18 cellular contexts compared by ENCODE assay signal in genomic region chr15:66737243-66738010, GRCh38. TPM values are rescaled to one million over a fixed set of nuclear protein-coding genes. Genes with fewer than 3 reads are reported as not detected.
DNase-seq lines count a peak whose midpoint lies in the region; ATAC-seq and TF ChIP-seq lines count a peak whose summit lies in the region.
"Had no signal": no experiment of that assay in that cellular context is flagged by ENCODE, and none has a peak within 500 bp of the region (broad histone marks: within the 10 kb centered on the region; RNA-seq: fewer than 3 reads in every experiment).

No MANE protein-coding gene starts in this region.

- H2BK120ac ChIP-seq in neuronal stem cell (ENCODE audit: low read depth, low read length), result no peak overlapping the region

- H2BK12ac ChIP-seq in neuronal stem cell (ENCODE audit: low read length), result no peak overlapping the region

- H3K9me2 ChIP-seq in OCI-LY1 (ENCODE audit: low read depth, low read length), result no peaks in the 10 kb centered on the region

- H3K79me1 ChIP-seq in neuronal stem cell (ENCODE audit: low read depth, low read length), result no peaks in the 10 kb centered on the region

- no peak overlapping the region for H2BK5ac ChIP-seq in neuronal stem cell (ENCODE audit: low read length)

- intact Hi-C loops in thyroid gland (cut with DNase I), result no loop called here

- H2AK5ac ChIP-seq in neuronal stem cell (ENCODE audit: low read depth, low read length), result no peak overlapping the region

- H2AFZ ChIP-seq in OCI-LY1 (ENCODE audit: low read length), result no peak overlapping the region
- H2AFZ ChIP-seq in neuronal stem cell (ENCODE audit: low read length), result no peak overlapping the region

- no peak overlapping the region for H2BK15ac ChIP-seq in neuronal stem cell (ENCODE audit: low read length)

- H3K9me3 ChIP-seq in OCI-LY1 (ENCODE audit: low read length) (no peaks in the 10 kb centered on the region), neuronal stem cell (replicated peaks in 1 of 2; ENCODE audit: control insufficient read depth in 2 of 2, insufficient read depth in 1 of 2, low read depth in 1 of 2, low read length in 2 of 2) (no peaks in the 10 kb centered on the region), thyroid gland (no peaks in the 10 kb centered on the region)
- H3K9me3 ChIP-seq: SJSA1 had no signal

- no peak overlapping the region; the same call in 1 of the 2 replicates for H3K4me2 ChIP-seq in OCI-LY1 (ENCODE audit: low read length)
- H3K4me2 ChIP-seq in neuronal stem cell (ENCODE audit: insufficient read depth, low read length, poor library complexity, severe bottlenecking), result no peak overlapping the region

- no peak overlapping the region for H3K4ac ChIP-seq in neuronal stem cell (ENCODE audit: low read length)

- ATAC-seq in GM18861 (IDR thresholded peaks at IDR 0.05; ENCODE audit: unreplicated experiment) (no peak), GM19324 (IDR thresholded peaks at IDR 0.05; ENCODE audit: low FRiP score, unreplicated experiment) (no peak)
- ATAC-seq: PC-3 had no signal

- WGBS in neuronal stem cell (ENCODE audit: extremely low coverage in 2 of 2, insufficient read length in 2 of 2, insufficient replicate concordance in 1 of 2), 2 donors, result no CpG with 5 or more reads among the region's 11 CpGs
- WGBS in thyroid gland, 2 donors, result 64 to 69% methylated on average over 9 to 11 of the region's 11 CpGs

- H3K18ac ChIP-seq in neuronal stem cell (ENCODE audit: low read length), result no peak overlapping the region

- H3K79me2 ChIP-seq in OCI-LY1 (ENCODE audit: insufficient read depth, low read length), result peaks cover 7% of the 10 kb centered on the region; the same call in 1 of the 2 replicates

- no peak for TF ChIP-seq CTCF in OCI-LY1 (IDR thresholded peaks at IDR 0.05; ENCODE audit: low read length)
- no peak for TF ChIP-seq CTCF in coronary artery (IDR thresholded peaks at IDR 0.05)
- no peak for TF ChIP-seq CTCF in thyroid gland (IDR thresholded peaks at IDR 0.05)

- no peak for DNase-seq in coronary artery (ENCODE audit: low spot score)
- no peak for DNase-seq in neuronal stem cell (ENCODE audit: low spot score)
- DNase-seq in thyroid gland, result no peak
- DNase-seq in GOT3 (lab: John Stamatoyannopoulos, UW), result no peak
- DNase-seq: ACHN, AML-193, COR-L47, EL, HCEC 1CT, NCI-H1105 treated with DMSO at 0.1 percent for 48 hours, NCI-H187, NCI-H446, NCI-H69, PC-3 had no signal

- H3K27me3 ChIP-seq in OCI-LY1 (ENCODE audit: insufficient read depth, low read length) (no peaks in the 10 kb centered on the region), neuronal stem cell (ENCODE audit: control insufficient read depth in 3 of 3, insufficient read depth in 3 of 3, low read depth in 1 of 3, low read length in 3 of 3) (no peaks in the 10 kb centered on the region), thyroid gland (no peaks in the 10 kb centered on the region)
- H3K27me3 ChIP-seq: SJSA1 had no signal

- H3K4me3 ChIP-seq in OCI-LY1 (ENCODE audit: low read depth, low read length, poor library complexity, severe bottlenecking), result no peak overlapping the region
- no peak overlapping the region for H3K4me3 ChIP-seq in coronary artery
- peak overlapping the region in 1 of 2 donors; percentile 28 for H3K4me3 ChIP-seq in neuronal stem cell (ENCODE audit: low read length in 2 of 2)
- no peak overlapping the region for H3K4me3 ChIP-seq in thyroid gland (replicated peaks in 1 of 3)
- H3K4me3 ChIP-seq: SJSA1 had no signal

- H3F3A ChIP-seq in OCI-LY1 (ENCODE audit: insufficient read depth, low read length), result no peaks in the 10 kb centered on the region

- H3K9ac ChIP-seq in OCI-LY1 (ENCODE audit: low read length), result no peak overlapping the region; the same call in 1 of the 2 replicates
- no peak overlapping the region for H3K9ac ChIP-seq in neuronal stem cell (ENCODE audit: low read depth, low read length, poor library complexity)

- H3K4me1 ChIP-seq in OCI-LY1 (ENCODE audit: insufficient read depth, low read length, severe bottlenecking) (peaks cover 83% of the 10 kb centered on the region), neuronal stem cell (ENCODE audit: control insufficient read depth in 2 of 2, insufficient read depth in 1 of 2, low read depth in 1 of 2, low read length in 2 of 2) (peaks cover 5% of the 10 kb centered on the region in 2 donors), thyroid gland (peaks cover 40 to 81% of the 10 kb centered on the region in 2 donors)

- no peak for TF ChIP-seq POLR2A in thyroid gland (IDR thresholded peaks at IDR 0.05)

- H4K8ac ChIP-seq in neuronal stem cell (ENCODE audit: low read depth, low read length), result no peak overlapping the region

- peak overlapping the region; percentile 1 for H3K14ac ChIP-seq in neuronal stem cell (ENCODE audit: low read length)

- no peak overlapping the region for H3K23ac ChIP-seq in neuronal stem cell (ENCODE audit: low read depth, low read length, poor library complexity)

- H4K20me1 ChIP-seq in OCI-LY1 (ENCODE audit: insufficient read depth, low read length), result no peaks in the 10 kb centered on the region

- H4K91ac ChIP-seq in neuronal stem cell (ENCODE audit: low read depth, low read length, poor library complexity), result no peak overlapping the region

- peak overlapping the region; percentile 79 for H3K27ac ChIP-seq in OCI-LY1 (ENCODE audit: low read depth, low read length, poor library complexity, severe bottlenecking)
- H3K27ac ChIP-seq in coronary artery, result peak overlapping the region; percentile 51 to 89
- no peak overlapping the region for H3K27ac ChIP-seq in neuronal stem cell (replicated peaks; ENCODE audit: low read length)
- H3K27ac ChIP-seq in thyroid gland, result peak overlapping the region in 2 of 3 donors; percentile 49 to 68
- H3K27ac ChIP-seq: SJSA1 had no signal

- H3K36me3 ChIP-seq in OCI-LY1 (ENCODE audit: insufficient read depth, low read length), result peaks cover 8% of the 10 kb centered on the region; the same call in 1 of the 2 replicates
- no peaks in the 10 kb centered on the region for H3K36me3 ChIP-seq in neuronal stem cell (replicated peaks in 1 of 2; ENCODE audit: control insufficient read depth in 2 of 2, insufficient read depth in 2 of 2, low read length in 2 of 2)
- no peaks in the 10 kb centered on the region for H3K36me3 ChIP-seq in thyroid gland

RNA-seq across cellular contexts. Expression of gene SMAD6, which starts 35.4 kb away (rescaled TPM):
- polyA plus RNA-seq in neuronal stem cell (2013, experiment 1 of 2), result 0.98 TPM
- 1.0 TPM for polyA plus RNA-seq in neuronal stem cell (2013, experiment 2 of 2)
- 100 to 1,000 TPM in 1 of 4 donors, 10 to 100 TPM in 3; 59.3 to 118 (median 62.3) TPM for total RNA-seq in thyroid gland
